9 cellular contexts compared by ENCODE assay signal in genomic region chr22:44318751-44319150, GRCh38. TPM values are rescaled to one million over a fixed set of nuclear protein-coding genes. Genes with fewer than 3 reads are reported as not detected.
"Had no signal": no experiment of that assay in that cellular context is flagged by ENCODE, and none has a peak within 500 bp of the region (broad histone marks: within the 10 kb centered on the region; RNA-seq: fewer than 3 reads in every experiment).

No MANE protein-coding gene starts in this region.

- H3K9ac ChIP-seq: GM23248 had no signal

- H3K36me3 ChIP-seq: HAP-1 had no signal

- DNase-seq: GM23248, GOT3, H7, HFFc6 had no signal

- H3K4me1 ChIP-seq: HAP-1 had no signal

- H3K9me3 ChIP-seq: HAP-1 had no signal

- ATAC-seq: HCT116, HepG2 had no signal

- H3K4me3 ChIP-seq: GM23248, HAP-1 had no signal

- H3K27ac ChIP-seq: GM23248, HL-60 had no signal

- H2AFZ ChIP-seq: GM23248 had no signal

RNA-seq across cellular contexts. Expression of gene SHISAL1, which starts 6.0 kb away (rescaled TPM):
- total RNA-seq: HepG2, HFFc6 had no signal
- polyA plus RNA-seq: HepG2, IgD-negative memory B cell had no signal
